8 cellular contexts compared by ENCODE assay signal in genomic region chr6:106979435-106979884, GRCh38. TPM values are rescaled to one million over a fixed set of nuclear protein-coding genes. Genes with fewer than 3 reads are reported as not detected.
A peak's percentile ranks its signal among the peaks of the same experiment; 100 is the strongest.
DNase-seq lines count a peak whose midpoint lies in the region; ATAC-seq, FAIRE-seq and TF ChIP-seq lines count a peak whose summit lies in the region.

No MANE protein-coding gene starts in this region.

- H3K9ac ChIP-seq in colonic mucosa (ENCODE audit: low read depth in 2 of 2, low read length in 2 of 2) (no peak overlapping the region), HepG2 (ENCODE audit: insufficient read depth, low read depth, low read length) (no peak overlapping the region)

- in situ Hi-C loops in HepG2 (cut with HindIII; ENCODE audit: extremely low pct_ligation_motif_present, low pct_unique_long_range_greater_than_20kb), result loop anchor here (10.0 to 25.0 kb wide), 3 partner anchors 175 to 642 kb away; partner anchors contain the start of gene ATG5

- H3K36me3 ChIP-seq in colonic mucosa, result no peaks in the 10 kb centered on the region
- H3K36me3 ChIP-seq in HepG2 (replicated peaks in 1 of 2; ENCODE audit: control insufficient read depth in 1 of 2, insufficient read depth in 2 of 2, low read length in 2 of 2), result no peaks in the 10 kb centered on the region

- no peak for FAIRE-seq in HepG2 (lab: Jason Lieb, UNC)

- H2AFZ ChIP-seq in HepG2 (ENCODE audit: low read length), result no peak overlapping the region

- 3% methylated on average over 5 of the region's 8 CpGs for WGBS in HepG2 (ENCODE audit: low lambda C conversion rate)

- H3K27ac ChIP-seq in colonic mucosa (no peak overlapping the region), HepG2 (ENCODE audit: extremely low read length, insufficient read depth, low read length) (no peak overlapping the region)

- TF ChIP-seq CTCF in colonic mucosa (IDR thresholded peaks at IDR 0.05) (peak; percentile 93), HepG2 (CRISPR knock-in tag; IDR thresholded peaks at IDR 0.05) (peak; percentile 96)

- no TSS peak for BruUV-seq in HepG2 (replicated peaks; lab: Mats Ljungman, UMichigan)

- DNase-seq in DMS 273 treated with DMSO at 0.1 percent for 48 hours (lab: John Stamatoyannopoulos, UW) (peak; percentile 62), NCI-H446 (lab: John Stamatoyannopoulos, UW) (peak; percentile 69 to 78), colonic mucosa (peak; percentile 92), HepG2 (ENCODE audit: low spot score) (peak; percentile 73)
- DNase-seq in activated CD4-positive, alpha-beta T cell treated with anti-CD3 and anti-CD28 coated beads for 48 hours, result peak; percentile 87
- peak; percentile 63 to 80 for DNase-seq in stimulated activated CD4-positive, alpha-beta T cell treated with anti-CD3 and anti-CD28 coated beads, Interleukin-4, amount 100 ng/mL, for 4 hours

- CTCF ChIA-PET in HepG2 (lab: Yijun Ruan, JAX; ENCODE audit: low intra/inter-chr PET ratio, low total read pairs), result interaction anchor here (0.7 to 2.9 kb wide), 4 partner anchors 172 to 534 kb away, joined by 3 to 33 read pairs (median 17); no protein-coding TSS in a partner anchor

- ATAC-seq in HG03095 (IDR thresholded peaks at IDR 0.05; ENCODE audit: unreplicated experiment), result peak; percentile 43
- ATAC-seq in HepG2, result peak; percentile 79
- ATAC-seq in HG03139 (IDR thresholded peaks at IDR 0.05; ENCODE audit: unreplicated experiment), result no peak

- H3K9me3 ChIP-seq in colonic mucosa (no peaks in the 10 kb centered on the region), HepG2 (ENCODE audit: low read length) (no peaks in the 10 kb centered on the region)

- TF ChIP-seq EP300 in HepG2 (IDR thresholded peaks at IDR 0.05; ENCODE audit: low read depth in 2 of 2, low read length in 2 of 2) (no peak), HepG2 (CRISPR knock-in tag; IDR thresholded peaks at IDR 0.05; ENCODE audit: borderline replicate concordance) (no peak)

- POLR2A ChIA-PET in HepG2 (lab: Yijun Ruan, JAX), result no interaction called here

- H3K27me3 ChIP-seq in colonic mucosa, result peaks cover 6% of the 10 kb centered on the region
- H3K27me3 ChIP-seq in HepG2 (ENCODE audit: control insufficient read depth in 1 of 2, insufficient read depth in 2 of 2, low read length in 2 of 2), result peaks cover 0 to 10% of the 10 kb centered on the region in 2 experiments; a peak in 2 of 5 replicates

- H3K4me2 ChIP-seq in HepG2 (ENCODE audit: low read depth, low read length), result no peak overlapping the region

- no peak for TF ChIP-seq POLR2A in HepG2 (IDR thresholded peaks at IDR 0.05; ENCODE audit: insufficient read depth in 1 of 2, low read depth in 2 of 2, low read length in 2 of 2)

- intact Hi-C loops in colonic mucosa (cut with DNase I) (loop anchor here (5.0 to 10.0 kb wide), 2 partner anchors 245 to 532 kb away; no protein-coding TSS in a partner anchor), HepG2 (cut with micrococcal nuclease; ENCODE audit: unreplicated experiment) (loop anchor here (1.0 to 10.0 kb wide), 8 partner anchors 95 to 645 kb away; partner anchors contain the start of genes QRSL1 and RTN4IP1)

- peak; percentile 95 for TF ChIP-seq RAD21 in HepG2 (CRISPR knock-in tag; IDR thresholded peaks at IDR 0.05)

- H3K4me1 ChIP-seq in colonic mucosa (no peaks in the 10 kb centered on the region), HepG2 (ENCODE audit: insufficient read depth, low read length) (peaks cover 13% of the 10 kb centered on the region)

- H3K4me3 ChIP-seq in colonic mucosa (no peak overlapping the region), HepG2 (replicated peaks in 1 of 3; ENCODE audit: insufficient read depth in 1 of 3, low read depth in 2 of 3, low read length in 3 of 3) (no peak overlapping the region)

- no peaks in the 10 kb centered on the region for H3K79me2 ChIP-seq in HepG2 (ENCODE audit: insufficient read depth, low read length)

- no peaks in the 10 kb centered on the region for H4K20me1 ChIP-seq in HepG2 (ENCODE audit: insufficient read depth, low read length)

TF ChIP-seq in HepG2, 621 proteins besides CTCF, POLR2A, EP300 and RAD21 (continues in another document):
- TF ChIP-seq FOXK1 (CRISPR knock-in tag; IDR thresholded peaks at IDR 0.05; ENCODE audit: borderline replicate concordance, low read depth) (peak; percentile 46; the same call in 1 of the 2 replicates), KDM2A (CRISPR knock-in tag; IDR thresholded peaks at IDR 0.05; ENCODE audit: borderline replicate concordance, low read depth) (peak; percentile 80; the same call in 1 of the 2 replicates), ZBTB25 (CRISPR knock-in tag; IDR thresholded peaks at IDR 0.05) (0 out of 2 replicates have a peak, but pooled peaks have one; percentile 39), SOX5 (CRISPR knock-in tag; IDR thresholded peaks at IDR 0.05; ENCODE audit: borderline replicate concordance) (no peak; the same call in 1 of the 2 replicates)

RNA-seq across cellular contexts. Expression of gene CD24, which starts 4.9 kb away (rescaled TPM):
- total RNA-seq in colonic mucosa (1,000 to 10,000 TPM; 1,002 to 2,710 TPM), HepG2 (2016; rRNA removed; fragmentation: Illumina TruSeq; extraction: Trizol) (11.3 and 13.6 TPM in 2 replicates)
- 4.1 and 5.7 TPM in 2 replicates for total RNA-seq in HepG2 (2016; cell fraction: cytosol; rRNA removed; fragmentation: Illumina TruSeq; extraction: Trizol; ENCODE audit: low read depth)
- 9.1 and 11.6 TPM in 2 replicates for total RNA-seq in HepG2 (2016; cell fraction: insoluble cytoplasmic fraction; rRNA removed; fragmentation: Illumina TruSeq; extraction: Trizol)
- 11.4 and 13.2 TPM in 2 replicates for total RNA-seq in HepG2 (2016; cell fraction: membrane; rRNA removed; fragmentation: Illumina TruSeq; extraction: Trizol)
- 8.9 and 9.3 TPM in 2 replicates for total RNA-seq in HepG2 (2016; cell fraction: nucleus; rRNA removed; fragmentation: Illumina TruSeq; extraction: Trizol)
- polyA plus RNA-seq in HepG2 (2011; rRNA removed), result 16.6 and 30.5 TPM in 2 replicates
- polyA plus RNA-seq in HepG2 (2011; cell fraction: cytosol; rRNA removed), result 27.0 and 27.3 TPM in 2 replicates
- polyA plus RNA-seq in HepG2 (2011; cell fraction: nucleus; rRNA removed), result 9.1 and 9.6 TPM in 2 replicates
- polyA plus RNA-seq in HepG2 (2012), result 31.0 and 42.6 TPM in 2 replicates
- 6.8 and 8.0 TPM in 2 replicates for polyA plus RNA-seq in HepG2 (2016; cell fraction: cytosol; fragmentation: Illumina TruSeq; extraction: Trizol; ENCODE audit: low read depth)
- 16.0 and 16.5 TPM in 2 replicates for polyA plus RNA-seq in HepG2 (2016; cell fraction: insoluble cytoplasmic fraction; fragmentation: Illumina TruSeq; extraction: Trizol; ENCODE audit: low read depth)
- polyA plus RNA-seq in HepG2 (2016; cell fraction: membrane; fragmentation: Illumina TruSeq; extraction: Trizol; ENCODE audit: low read depth), result 14.8 and 15.9 TPM in 2 replicates
- 18.9 and 22.2 TPM in 2 replicates for polyA plus RNA-seq in HepG2 (2016; cell fraction: nucleus; fragmentation: Illumina TruSeq; extraction: Trizol; ENCODE audit: insufficient read depth, low read depth)
- 11.4 and 19.3 TPM in 2 replicates for polyA minus RNA-seq in HepG2 (2011; rRNA and poly(A)+ RNA removed; ENCODE audit: low replicate concordance)
- polyA minus RNA-seq in HepG2 (2011; cell fraction: cytosol; rRNA and poly(A)+ RNA removed), result 35.1 and 38.1 TPM in 2 replicates
- polyA minus RNA-seq in HepG2 (2011; cell fraction: nucleus; rRNA and poly(A)+ RNA removed), result 10.4 and 12.7 TPM in 2 replicates

RNA-seq across cellular contexts. Expression of gene MTRES1, which starts 48.5 kb away (rescaled TPM):
- total RNA-seq in colonic mucosa (10 to 100 TPM; 29.5 to 36.4 TPM), HepG2 (2016; rRNA removed; fragmentation: Illumina TruSeq; extraction: Trizol) (11.9 and 13.6 TPM in 2 replicates)
- total RNA-seq in HepG2 (2016; cell fraction: cytosol; rRNA removed; fragmentation: Illumina TruSeq; extraction: Trizol; ENCODE audit: low read depth), result 6.0 TPM in 2 replicates
- total RNA-seq in HepG2 (2016; cell fraction: insoluble cytoplasmic fraction; rRNA removed; fragmentation: Illumina TruSeq; extraction: Trizol), result 13.1 and 13.2 TPM in 2 replicates
- total RNA-seq in HepG2 (2016; cell fraction: membrane; rRNA removed; fragmentation: Illumina TruSeq; extraction: Trizol), result 7.3 and 8.0 TPM in 2 replicates
- 8.9 TPM in 2 replicates for total RNA-seq in HepG2 (2016; cell fraction: nucleus; rRNA removed; fragmentation: Illumina TruSeq; extraction: Trizol)
- 6.2 and 6.6 TPM in 2 replicates for polyA plus RNA-seq in HepG2 (2011; rRNA removed)
- polyA plus RNA-seq in HepG2 (2011; cell fraction: cytosol; rRNA removed), result 3.7 and 4.0 TPM in 2 replicates
- polyA plus RNA-seq in HepG2 (2011; cell fraction: nucleus; rRNA removed), result 4.6 and 6.5 TPM in 2 replicates
- 6.7 and 10.9 TPM in 2 replicates for polyA plus RNA-seq in HepG2 (2012)
- 4.8 and 5.2 TPM in 2 replicates for polyA plus RNA-seq in HepG2 (2016; cell fraction: cytosol; fragmentation: Illumina TruSeq; extraction: Trizol; ENCODE audit: low read depth)
- polyA plus RNA-seq in HepG2 (2016; cell fraction: insoluble cytoplasmic fraction; fragmentation: Illumina TruSeq; extraction: Trizol; ENCODE audit: low read depth), result 17.6 and 20.0 TPM in 2 replicates
- polyA plus RNA-seq in HepG2 (2016; cell fraction: membrane; fragmentation: Illumina TruSeq; extraction: Trizol; ENCODE audit: low read depth), result 4.2 and 5.9 TPM in 2 replicates
- polyA plus RNA-seq in HepG2 (2016; cell fraction: nucleus; fragmentation: Illumina TruSeq; extraction: Trizol; ENCODE audit: insufficient read depth, low read depth), result 22.2 and 24.5 TPM in 2 replicates
- 3.2 and 4.1 TPM in 2 replicates for polyA minus RNA-seq in HepG2 (2011; rRNA and poly(A)+ RNA removed; ENCODE audit: low replicate concordance)
- 1.9 and 2.9 TPM in 2 replicates for polyA minus RNA-seq in HepG2 (2011; cell fraction: cytosol; rRNA and poly(A)+ RNA removed)
- polyA minus RNA-seq in HepG2 (2011; cell fraction: nucleus; rRNA and poly(A)+ RNA removed), result 9.0 and 9.7 TPM in 2 replicates

Comparison
In these comparisons a context has a peak if more than half of its experiments do, and no peak if none do; other contexts are left out.
1. RNA of gene CD24, which starts 4.9 kb away (total RNA-seq): 1,002 to 2,710 TPM in colonic mucosa; 4.1 to 13.6 TPM in HepG2; every median in the first group is over 10 times any median in the second.
2. Peak in every context shown above with its lines, with median percentiles within 50 percentile points of each other: DNase-seq.